Comparison of ENCODE assay signal across 8 cellular contexts in genomic region chr1:75725861-75726361, GRCh38. TPM values are rescaled to one million over a fixed set of nuclear protein-coding genes. Genes with fewer than 3 reads are reported as not detected.
DNase-seq lines count a peak whose midpoint lies in the region; ATAC-seq and TF ChIP-seq lines count a peak whose summit lies in the region.

No MANE protein-coding gene starts in this region.

- DNase-seq in GM12865 (ENCODE audit: low read depth): peak; percentile 32
- peak; percentile 21 for DNase-seq in NCI-H526 treated with DMSO at 0.1 percent for 48 hours (lab: John Stamatoyannopoulos, UW)
- no peak for DNase-seq in effector memory CD8-positive, alpha-beta T cell
- peak in 1 of 5 donors; percentile 20 for DNase-seq in ovary
- DNase-seq in stimulated activated naive CD4-positive, alpha-beta T cell (lab: John Stamatoyannopoulos, UW): no peak
- no peak for DNase-seq in HK-2 (ENCODE audit: unreplicated experiment)
- DNase-seq in NCI-H345 (lab: John Stamatoyannopoulos, UW): no peak

- H3K4me1 ChIP-seq in ovary (ENCODE audit: insufficient read depth): peaks cover 6% of the 10 kb centered on the region

- H3K27me3 ChIP-seq in ovary: no peaks in the 10 kb centered on the region

- H3K27me3 Mint-ChIP-seq in effector memory CD8-positive, alpha-beta T cell: no peaks in the 10 kb centered on the region

- peak overlapping the region; percentile 98 to 99 for H3K4me3 Mint-ChIP-seq in effector memory CD8-positive, alpha-beta T cell

- H3K4me3 ChIP-seq in GM12865 (ENCODE audit: low read depth, low read length) (peak overlapping the region; percentile 66), ovary (peak overlapping the region; percentile 12)

- no peaks in the 10 kb centered on the region for H3K9me3 Mint-ChIP-seq in effector memory CD8-positive, alpha-beta T cell

- TF ChIP-seq EP300 in ovary (IDR thresholded peaks at IDR 0.05): no peak

- H3K36me3 Mint-ChIP-seq in effector memory CD8-positive, alpha-beta T cell (ENCODE audit: insufficient read depth): peaks cover 7% of the 10 kb centered on the region

- intact Hi-C loops in ovary (cut with DNase I): loop anchor here in 1 of 4 donors (10.0 kb wide), 1 partner anchor 59 kb away; the partner anchor contains the start of gene RABGGTB

- H3K27ac Mint-ChIP-seq in effector memory CD8-positive, alpha-beta T cell: peak overlapping the region; percentile 95 to 99

- 43 to 58% (median 51%) methylated on average over 11 of the region's 11 CpGs for WGBS in ovary, 3 donors

- peaks cover 15 to 30% of the 10 kb centered on the region in 2 donors for H3K4me1 Mint-ChIP-seq in effector memory CD8-positive, alpha-beta T cell (ENCODE audit: low read depth in 2 of 2)

- TF ChIP-seq POLR2A in ovary (IDR thresholded peaks at IDR 0.05): no peak

- TF ChIP-seq CTCF in GM12865 (IDR thresholded peaks at IDR 0.05; ENCODE audit: insufficient read depth, low read depth, low read length, missing control alignments) (no peak), ovary (IDR thresholded peaks at IDR 0.05) (no peak)

- no peak for ATAC-seq in effector memory CD8-positive, alpha-beta T cell (replicated peaks)
- no peak for ATAC-seq in GM21526 (IDR thresholded peaks at IDR 0.05; ENCODE audit: low FRiP score, unreplicated experiment)

- H3K27ac ChIP-seq in ovary: peak overlapping the region in 1 of 2 donors; percentile 88

- no peaks in the 10 kb centered on the region for H3K36me3 ChIP-seq in ovary

- no peaks in the 10 kb centered on the region for H3K9me3 ChIP-seq in ovary

RNA-seq across cellular contexts. Expression of gene ACADM, which starts 1.4 kb away (rescaled TPM):
- total RNA-seq in ovary: 10 to 100 TPM; 38.9 to 59.3 (median 54.9) TPM
- polyA plus RNA-seq in ovary: 10 to 100 TPM; 40.7 to 61.7 TPM

Comparison
In these comparisons a context has a peak if more than half of its experiments do, and no peak if none do; other contexts are left out.
1. DNase-seq: peak in GM12865 (single experiment) and NCI-H526 treated with DMSO at 0.1 percent for 48 hours (single experiment); none in effector memory CD8-positive, alpha-beta T cell (0 of 3), stimulated activated naive CD4-positive, alpha-beta T cell (0 of 6), HK-2 (single experiment) and NCI-H345 (single experiment).